In the genomic region with DNA sequence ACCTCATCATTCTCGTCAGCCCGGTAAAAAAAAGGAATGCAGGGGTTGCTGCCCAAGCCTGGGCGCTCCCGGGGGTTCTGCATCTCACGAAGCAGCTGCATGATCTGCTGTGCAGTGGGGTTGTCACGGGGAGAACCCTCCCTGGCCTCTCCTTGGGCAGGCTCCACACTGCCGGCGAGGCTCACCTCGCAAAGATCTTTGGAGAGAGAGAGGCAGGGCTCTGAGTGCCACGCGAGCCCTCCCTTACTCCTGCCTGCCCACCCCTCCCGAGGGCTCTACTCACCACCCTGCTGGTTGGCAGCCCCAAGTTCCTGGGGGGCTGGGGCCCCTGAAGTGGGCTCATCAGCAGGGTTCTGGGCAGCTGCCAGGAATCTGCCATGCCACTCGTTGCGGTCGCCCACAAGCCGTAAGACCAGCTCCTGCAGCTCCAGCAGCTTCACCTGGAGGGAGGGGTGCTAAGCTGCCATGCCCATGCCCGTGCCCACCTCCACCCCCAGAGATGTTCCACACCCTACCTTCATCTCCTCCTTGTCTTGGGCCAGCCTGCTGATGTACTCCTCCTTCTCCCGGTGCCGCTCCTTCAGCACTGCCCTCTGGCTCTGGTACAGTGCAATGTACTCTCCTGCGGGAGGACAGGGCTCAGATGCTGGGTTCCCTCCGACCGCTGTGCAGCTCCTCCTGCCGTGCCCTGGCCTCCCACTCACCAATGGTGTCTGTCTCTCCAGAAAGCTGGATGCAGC, we compare ENCODE assay signal across 1 cellular context.
TF ChIP-seq lines count a peak whose summit lies in the region.

No MANE protein-coding gene starts in this region.

TF ChIP-seq in HEK293, 187 proteins besides CTCF, POLR2A, EP300 and RAD21:
- TF ChIP-seq ZNF391 (tag by site-specific recombination; IDR thresholded peaks at IDR 0.05; ENCODE audit: borderline replicate concordance, low read depth) (no peak), ZNF473 (tag by site-specific recombination; IDR thresholded peaks at IDR 0.05) (no peak), ZIC2 (tag by site-specific recombination; IDR thresholded peaks at IDR 0.05) (peak; percentile 60), SCRT2 (tag by site-specific recombination; IDR thresholded peaks at IDR 0.05) (no peak), ZNF157 (tag by site-specific recombination; IDR thresholded peaks at IDR 0.05) (no peak), BCL11A (tag by site-specific recombination; IDR thresholded peaks at IDR 0.05; ENCODE audit: low read depth) (no peak)
- TF ChIP-seq, protein P1, sequence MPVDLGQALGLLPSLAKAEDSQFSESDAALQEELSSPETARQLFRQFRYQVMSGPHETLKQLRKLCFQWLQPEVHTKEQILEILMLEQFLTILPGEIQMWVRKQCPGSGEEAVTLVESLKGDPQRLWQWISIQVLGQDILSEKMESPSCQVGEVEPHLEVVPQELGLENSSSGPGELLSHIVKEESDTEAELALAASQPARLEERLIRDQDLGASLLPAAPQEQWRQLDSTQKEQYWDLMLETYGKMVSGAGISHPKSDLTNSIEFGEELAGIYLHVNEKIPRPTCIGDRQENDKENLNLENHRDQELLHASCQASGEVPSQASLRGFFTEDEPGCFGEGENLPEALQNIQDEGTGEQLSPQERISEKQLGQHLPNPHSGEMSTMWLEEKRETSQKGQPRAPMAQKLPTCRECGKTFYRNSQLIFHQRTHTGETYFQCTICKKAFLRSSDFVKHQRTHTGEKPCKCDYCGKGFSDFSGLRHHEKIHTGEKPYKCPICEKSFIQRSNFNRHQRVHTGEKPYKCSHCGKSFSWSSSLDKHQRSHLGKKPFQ (tag by site-specific recombination; IDR thresholded peaks at IDR 0.05), result no peak
- TF ChIP-seq, protein P2, sequence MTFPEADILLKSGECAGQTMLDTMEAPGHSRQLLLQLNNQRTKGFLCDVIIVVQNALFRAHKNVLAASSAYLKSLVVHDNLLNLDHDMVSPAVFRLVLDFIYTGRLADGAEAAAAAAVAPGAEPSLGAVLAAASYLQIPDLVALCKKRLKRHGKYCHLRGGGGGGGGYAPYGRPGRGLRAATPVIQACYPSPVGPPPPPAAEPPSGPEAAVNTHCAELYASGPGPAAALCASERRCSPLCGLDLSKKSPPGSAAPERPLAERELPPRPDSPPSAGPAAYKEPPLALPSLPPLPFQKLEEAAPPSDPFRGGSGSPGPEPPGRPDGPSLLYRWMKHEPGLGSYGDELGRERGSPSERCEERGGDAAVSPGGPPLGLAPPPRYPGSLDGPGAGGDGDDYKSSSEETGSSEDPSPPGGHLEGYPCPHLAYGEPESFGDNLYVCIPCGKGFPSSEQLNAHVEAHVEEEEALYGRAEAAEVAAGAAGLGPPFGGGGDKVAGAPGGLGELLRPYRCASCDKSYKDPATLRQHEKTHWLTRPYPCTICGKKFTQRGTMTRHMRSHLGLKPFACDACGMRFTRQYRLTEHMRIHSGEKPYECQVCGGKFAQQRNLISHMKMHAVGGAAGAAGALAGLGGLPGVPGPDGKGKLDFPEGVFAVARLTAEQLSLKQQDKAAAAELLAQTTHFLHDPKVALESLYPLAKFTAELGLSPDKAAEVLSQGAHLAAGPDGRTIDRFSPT (tag by site-specific recombination; IDR thresholded peaks at IDR 0.05), result 0 out of 2 replicates have a peak, but pooled peaks have one; percentile 16
- TF ChIP-seq, protein P3, sequence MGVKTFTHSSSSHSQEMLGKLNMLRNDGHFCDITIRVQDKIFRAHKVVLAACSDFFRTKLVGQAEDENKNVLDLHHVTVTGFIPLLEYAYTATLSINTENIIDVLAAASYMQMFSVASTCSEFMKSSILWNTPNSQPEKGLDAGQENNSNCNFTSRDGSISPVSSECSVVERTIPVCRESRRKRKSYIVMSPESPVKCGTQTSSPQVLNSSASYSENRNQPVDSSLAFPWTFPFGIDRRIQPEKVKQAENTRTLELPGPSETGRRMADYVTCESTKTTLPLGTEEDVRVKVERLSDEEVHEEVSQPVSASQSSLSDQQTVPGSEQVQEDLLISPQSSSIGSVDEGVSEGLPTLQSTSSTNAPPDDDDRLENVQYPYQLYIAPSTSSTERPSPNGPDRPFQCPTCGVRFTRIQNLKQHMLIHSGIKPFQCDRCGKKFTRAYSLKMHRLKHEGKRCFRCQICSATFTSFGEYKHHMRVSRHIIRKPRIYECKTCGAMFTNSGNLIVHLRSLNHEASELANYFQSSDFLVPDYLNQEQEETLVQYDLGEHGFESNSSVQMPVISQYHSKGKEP (tag by site-specific recombination; IDR thresholded peaks at IDR 0.05), result no peak
TF ChIP-seq in HEK293: peak in this region for 2.
